In genomic region chr1:224678168-224678567, GRCh38 we compare ENCODE assay signal across 28 cellular contexts.
"Had no signal": no experiment of that assay in that cellular context is flagged by ENCODE, and none has a peak within 500 bp of the region (broad histone marks: within the 10 kb centered on the region; RNA-seq: fewer than 3 reads in every experiment).

No MANE protein-coding gene starts in this region.

- H3K27ac Mint-ChIP-seq: stimulated activated effector memory CD8-positive, alpha-beta T cell treated with anti-CD3 and anti-CD28 coated beads, Interleukin-12 subunit alpha, Interleukin-12 subunit beta, amount 100 ng/mL, for 72 hours; stimulated activated memory B cell treated with anti-CD40 and anti-IgM and Interleukin-4, amounts not matched to agents 10 μg/mL and 1 μg/mL and 100 μg/mL, for 72 hours; stimulated activated naive B cell treated with anti-CD40 and anti-IgM and Interleukin-4, amounts not matched to agents 10 μg/mL and 1 μg/mL and 100 μg/mL, for 72 hours; stimulated activated naive CD8-positive, alpha-beta T cell treated with anti-CD3 and anti-CD28 coated beads, Interleukin-15, amount 100 ng/mL, for 72 hours; stimulated activated naive CD8-positive, alpha-beta T cell treated with anti-CD3 and anti-CD28 coated beads, Interleukin-15, Interleukin-2, amounts not matched to agents 100 ng/mL and 50 ng/mL, for 24 hours; type B pancreatic cell had no signal

- H3K9me3 ChIP-seq: stomach, suprapubic skin, testis, thoracic aorta, thyroid gland, tibial artery, tibial nerve, transverse colon, upper lobe of left lung, upper lobe of right lung, uterus, vagina had no signal

- H3K27me3 ChIP-seq: stomach, suprapubic skin, testis, thyroid gland, tibial artery, tibial nerve, transverse colon, upper lobe of left lung, upper lobe of right lung, uterus, vagina had no signal

- H3K36me3 Mint-ChIP-seq: stimulated activated effector memory CD8-positive, alpha-beta T cell treated with anti-CD3 and anti-CD28 coated beads, Interleukin-12 subunit alpha, Interleukin-12 subunit beta, amount 100 ng/mL, for 72 hours; stimulated activated memory B cell treated with anti-CD40 and anti-IgM and Interleukin-4, amounts not matched to agents 10 μg/mL and 1 μg/mL and 100 μg/mL, for 72 hours; stimulated activated naive B cell treated with anti-CD40 and anti-IgM and Interleukin-4, amounts not matched to agents 10 μg/mL and 1 μg/mL and 100 μg/mL, for 72 hours; type B pancreatic cell had no signal

- H3K27ac ChIP-seq: stomach, suprapubic skin, testis, thoracic aorta, thyroid gland, tibial artery, tibial nerve, transverse colon, upper lobe of left lung, upper lobe of right lung, uterus, vagina had no signal

- DNase-seq: stimulated activated CD4-positive, alpha-beta T cell treated with anti-CD3 and anti-CD28 coated beads, Interleukin-2, amount 100 ng/mL, for 48 hours; stimulated activated CD4-positive, alpha-beta T cell treated with anti-CD3 and anti-CD28 coated beads, Interleukin-4, amount 100 ng/mL, for 1 hour; stimulated activated CD4-positive, alpha-beta T cell treated with anti-CD3 and anti-CD28 coated beads, Interleukin-4, amount 100 ng/mL, for 24 hours; stimulated activated CD4-positive, alpha-beta T cell treated with anti-CD3 and anti-CD28 coated beads, Interleukin-4, amount 100 ng/mL, for 4 hours; stimulated activated CD8-positive, alpha-beta memory T cell treated with anti-CD3 and anti-CD28 coated beads, Interleukin-4, amount 100 ng/mL, for 48 hours; stimulated activated naive B cell treated with anti-CD40 and anti-IgM and Interleukin-4, amounts not matched to agents 10 μg/mL and 1 μg/mL and 100 μg/mL, for 72 hours; stimulated activated naive CD4-positive, alpha-beta T cell; stimulated activated naive CD4-positive, alpha-beta T cell treated with Interleukin-2 at 50 U/mL for 16 hours; stimulated activated naive CD8-positive, alpha-beta T cell treated with anti-CD3 and anti-CD28 coated beads, Interleukin-15, amount 100 ng/mL, for 72 hours; stimulated activated naive CD8-positive, alpha-beta T cell treated with anti-CD3 and anti-CD28 coated beads, Interleukin-15, Interleukin-2, amounts not matched to agents 100 U/mL and 50 U/mL, for 24 hours; stomach; substantia nigra; testis; thyroid gland; tibial artery; transverse colon; trophoblast cell; upper lobe of left lung; upper lobe of right lung; uterus had no signal

- H3K36me3 ChIP-seq: stomach, suprapubic skin, thoracic aorta, thyroid gland, tibial artery, tibial nerve, transverse colon, upper lobe of left lung, upper lobe of right lung, uterus, vagina had no signal

- H3K9me3 Mint-ChIP-seq: stimulated activated effector memory CD8-positive, alpha-beta T cell treated with anti-CD3 and anti-CD28 coated beads, Interleukin-12 subunit alpha, Interleukin-12 subunit beta, amount 100 ng/mL, for 72 hours; stimulated activated memory B cell treated with anti-CD40 and anti-IgM and Interleukin-4, amounts not matched to agents 10 μg/mL and 1 μg/mL and 100 μg/mL, for 72 hours; stimulated activated naive B cell treated with anti-CD40 and anti-IgM and Interleukin-4, amounts not matched to agents 10 μg/mL and 1 μg/mL and 100 μg/mL, for 72 hours; stimulated activated naive CD8-positive, alpha-beta T cell treated with anti-CD3 and anti-CD28 coated beads, Interleukin-15, amount 100 ng/mL, for 72 hours; stimulated activated naive CD8-positive, alpha-beta T cell treated with anti-CD3 and anti-CD28 coated beads, Interleukin-15, Interleukin-2, amounts not matched to agents 100 ng/mL and 50 ng/mL, for 24 hours; type B pancreatic cell had no signal

- H3K4me1 Mint-ChIP-seq: stimulated activated effector memory CD8-positive, alpha-beta T cell treated with anti-CD3 and anti-CD28 coated beads, Interleukin-12 subunit alpha, Interleukin-12 subunit beta, amount 100 ng/mL, for 72 hours; stimulated activated memory B cell treated with anti-CD40 and anti-IgM and Interleukin-4, amounts not matched to agents 10 μg/mL and 1 μg/mL and 100 μg/mL, for 72 hours; stimulated activated naive B cell treated with anti-CD40 and anti-IgM and Interleukin-4, amounts not matched to agents 10 μg/mL and 1 μg/mL and 100 μg/mL, for 72 hours; stimulated activated naive CD8-positive, alpha-beta T cell treated with anti-CD3 and anti-CD28 coated beads, Interleukin-15, amount 100 ng/mL, for 72 hours had no signal

- H3K4me1 ChIP-seq: stomach, suprapubic skin, testis, tibial artery, tibial nerve, transverse colon, upper lobe of left lung, upper lobe of right lung, uterus, vagina had no signal

- H3K4me3 Mint-ChIP-seq: stimulated activated effector memory CD8-positive, alpha-beta T cell treated with anti-CD3 and anti-CD28 coated beads, Interleukin-12 subunit alpha, Interleukin-12 subunit beta, amount 100 ng/mL, for 72 hours; stimulated activated memory B cell treated with anti-CD40 and anti-IgM and Interleukin-4, amounts not matched to agents 10 μg/mL and 1 μg/mL and 100 μg/mL, for 72 hours; stimulated activated naive B cell treated with anti-CD40 and anti-IgM and Interleukin-4, amounts not matched to agents 10 μg/mL and 1 μg/mL and 100 μg/mL, for 72 hours; stimulated activated naive CD8-positive, alpha-beta T cell treated with anti-CD3 and anti-CD28 coated beads, Interleukin-15, amount 100 ng/mL, for 72 hours; stimulated activated naive CD8-positive, alpha-beta T cell treated with anti-CD3 and anti-CD28 coated beads, Interleukin-15, Interleukin-2, amounts not matched to agents 100 ng/mL and 50 ng/mL, for 24 hours; type B pancreatic cell had no signal

- H3K27me3 Mint-ChIP-seq: stimulated activated naive CD8-positive, alpha-beta T cell treated with anti-CD3 and anti-CD28 coated beads, Interleukin-15, amount 100 ng/mL, for 72 hours; stimulated activated naive CD8-positive, alpha-beta T cell treated with anti-CD3 and anti-CD28 coated beads, Interleukin-15, Interleukin-2, amounts not matched to agents 100 ng/mL and 50 ng/mL, for 24 hours had no signal

- H3K4me3 ChIP-seq: stomach, suprapubic skin, testis, thoracic aorta, thyroid gland, tibial artery, tibial nerve, transverse colon, upper lobe of left lung, upper lobe of right lung, uterus, vagina had no signal

- ATAC-seq: stimulated activated effector memory CD8-positive, alpha-beta T cell treated with anti-CD3 and anti-CD28 coated beads, Interleukin-12 subunit alpha, Interleukin-12 subunit beta, amount 100 ng/mL, for 72 hours; stimulated activated memory B cell treated with anti-CD40 and anti-IgM and Interleukin-4, amounts not matched to agents 10 μg/mL and 1 μg/mL and 100 μg/mL, for 72 hours; stimulated activated naive B cell treated with anti-CD40 and anti-IgM and Interleukin-4, amounts not matched to agents 10 μg/mL and 1 μg/mL and 100 μg/mL, for 72 hours; stimulated activated naive CD8-positive, alpha-beta T cell treated with anti-CD3 and anti-CD28 coated beads, Interleukin-15, Interleukin-2, amounts not matched to agents 100 U/mL and 50 U/mL, for 24 hours had no signal
